In the genomic region with DNA sequence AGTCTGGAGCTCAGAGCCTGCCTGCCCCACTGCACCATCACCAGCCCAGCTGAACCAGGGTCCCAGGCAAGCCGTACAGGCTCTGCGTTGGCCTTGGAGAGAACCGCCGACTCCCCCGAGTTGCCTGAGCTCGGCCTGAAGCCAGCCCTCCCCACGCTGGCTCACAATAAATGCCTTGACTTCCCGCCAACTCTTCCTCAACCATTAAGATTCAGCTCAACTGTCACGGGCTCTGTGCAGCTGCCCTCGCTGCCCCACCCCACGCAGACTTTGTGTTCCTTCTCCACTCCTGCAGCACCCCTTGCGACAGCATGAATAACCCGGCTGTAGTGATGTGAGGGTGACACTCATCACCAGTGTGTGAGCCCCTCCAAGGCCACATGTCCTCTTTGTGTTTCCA, we compare ENCODE assay signal across 10 cellular contexts. TPM values are rescaled to one million over a fixed set of nuclear protein-coding genes. Genes with fewer than 3 reads are reported as not detected.
DNase-seq lines count a peak whose midpoint lies in the region; ATAC-seq and TF ChIP-seq lines count a peak whose summit lies in the region.
"Had no signal": no experiment of that assay in that cellular context is flagged by ENCODE, and none has a peak within 500 bp of the region (broad histone marks: within the 10 kb centered on the region; RNA-seq: fewer than 3 reads in every experiment).

No MANE protein-coding gene starts in this region.

- ATAC-seq in left colon: peak; percentile 80
- ATAC-seq in GM21619 (IDR thresholded peaks at IDR 0.05; ENCODE audit: unreplicated experiment): no peak

- no peak for TF ChIP-seq EP300 in transverse colon (IDR thresholded peaks at IDR 0.05; ENCODE audit: low read depth)

- peak overlapping the region; percentile 72 for H3K27ac Mint-ChIP-seq in activated naive CD8-positive, alpha-beta T cell
- H3K27ac Mint-ChIP-seq in activated naive CD8-positive, alpha-beta T cell treated with anti-CD3 and anti-CD28 coated beads for 36 hours: no peak overlapping the region

- no peaks in the 10 kb centered on the region for H3K9me3 Mint-ChIP-seq in activated naive CD8-positive, alpha-beta T cell (ENCODE audit: low read depth)
- H3K9me3 Mint-ChIP-seq in activated naive CD8-positive, alpha-beta T cell treated with anti-CD3 and anti-CD28 coated beads for 36 hours: no peaks in the 10 kb centered on the region

- 0 to 40% methylated on average over 1 to 13 of the region's 13 CpGs for WGBS in transverse colon (ENCODE audit: low coverage in 1 of 2), 2 donors

- no peak for DNase-seq in activated naive CD8-positive, alpha-beta T cell treated with anti-CD3 and anti-CD28 coated beads for 36 hours
- DNase-seq in amygdala (lab: John Stamatoyannopoulos, UW) (peak in 55 of 56 donors; percentile 27 to 96 (median 70)), left colon (peak; percentile 74 to 83), transverse colon (peak; percentile 71), retina (no peak)
- DNase-seq in activated naive CD4-positive, alpha-beta T cell treated with anti-CD3 and anti-CD28 coated beads, Interleukin-2, amount 50 U/mL, for 16 hours: no peak
- DNase-seq: CD4-positive, alpha-beta memory T cell had no signal

- no peaks in the 10 kb centered on the region for H3K27me3 ChIP-seq in transverse colon

- H3K4me1 Mint-ChIP-seq in activated naive CD8-positive, alpha-beta T cell (ENCODE audit: low read depth): peaks cover 19% of the 10 kb centered on the region
- H3K4me1 Mint-ChIP-seq in activated naive CD8-positive, alpha-beta T cell treated with anti-CD3 and anti-CD28 coated beads for 36 hours: peaks cover 15% of the 10 kb centered on the region

- intact Hi-C loops in left colon (cut with DNase I, micrococcal nuclease): no loop called here
- intact Hi-C loops in transverse colon (cut with DNase I; ENCODE audit: low total_unique reads): no loop called here

- in situ Hi-C loops in transverse colon (cut with MboI; ENCODE audit: low pct_ligation_motif_present in 1 of 4, low pct_unique_long_range_greater_than_20kb in 1 of 4, low sequenced_read_pairs in 3 of 4): loop anchor here in 1 of 4 donors (25.0 kb wide), 1 partner anchor 488 kb away; no protein-coding TSS in a partner anchor

- H3K4me3 ChIP-seq in transverse colon: no peak overlapping the region

- no peaks in the 10 kb centered on the region for H3K9me3 ChIP-seq in transverse colon

- no peak overlapping the region for H3K4me3 Mint-ChIP-seq in activated naive CD8-positive, alpha-beta T cell
- H3K4me3 Mint-ChIP-seq in activated naive CD8-positive, alpha-beta T cell treated with anti-CD3 and anti-CD28 coated beads for 36 hours: no peak overlapping the region
- H3K4me3 Mint-ChIP-seq: CD4-positive, alpha-beta memory T cell had no signal

- H3K4me1 ChIP-seq in transverse colon: peaks cover 3 to 26% (median 14%) of the 10 kb centered on the region in 4 donors

- no peaks in the 10 kb centered on the region for H3K27me3 Mint-ChIP-seq in activated naive CD8-positive, alpha-beta T cell
- no peaks in the 10 kb centered on the region for H3K27me3 Mint-ChIP-seq in activated naive CD8-positive, alpha-beta T cell treated with anti-CD3 and anti-CD28 coated beads for 36 hours
- H3K27me3 Mint-ChIP-seq: CD4-positive, alpha-beta memory T cell had no signal

- no peaks in the 10 kb centered on the region for H3K36me3 Mint-ChIP-seq in activated naive CD8-positive, alpha-beta T cell
- no peaks in the 10 kb centered on the region for H3K36me3 Mint-ChIP-seq in activated naive CD8-positive, alpha-beta T cell treated with anti-CD3 and anti-CD28 coated beads for 36 hours

- peak overlapping the region in 2 of 4 donors; percentile 5 to 41 for H3K27ac ChIP-seq in transverse colon
- H3K27ac ChIP-seq: VCaP had no signal

- no peak for TF ChIP-seq POLR2A in transverse colon (IDR thresholded peaks at IDR 0.05)

- peak in 1 of 5 experiments; percentile 32 for TF ChIP-seq CTCF in transverse colon (IDR thresholded peaks at IDR 0.05)

- H3K36me3 ChIP-seq in transverse colon: no peaks in the 10 kb centered on the region

RNA-seq across cellular contexts. Expression of gene QPRT, which starts 4.8 kb away (rescaled TPM):
- 1 to 10 TPM; 5.4 to 5.5 TPM for total RNA-seq in activated naive CD8-positive, alpha-beta T cell treated with anti-CD3 and anti-CD28 coated beads for 36 hours
- 10 to 100 TPM; 44.9 to 47.4 TPM for total RNA-seq in left colon
- 10 to 100 TPM; 14.3 to 65.8 (median 26.3) TPM for total RNA-seq in transverse colon

RNA-seq across cellular contexts. Expression of gene SPN, which starts 11.1 kb away (rescaled TPM):
- total RNA-seq in activated naive CD8-positive, alpha-beta T cell treated with anti-CD3 and anti-CD28 coated beads for 36 hours: 100 to 1,000 TPM; 122 TPM
- total RNA-seq in left colon: 1 to 10 TPM; 1.8 to 3.5 TPM
- 1 to 10 TPM in 2 of 4 donors, under 1 TPM in 2; 0.20 to 3.7 (median 1.1) TPM for total RNA-seq in transverse colon

Comparison
In these comparisons a context has a peak if more than half of its experiments do, and no peak if none do; other contexts are left out.
1. DNase-seq: peak in amygdala (55 of 56), left colon (2 of 2) and transverse colon (single experiment); none in activated naive CD8-positive, alpha-beta T cell treated with anti-CD3 and anti-CD28 coated beads for 36 hours (single experiment), retina (single experiment) and activated naive CD4-positive, alpha-beta T cell treated with anti-CD3 and anti-CD28 coated beads, Interleukin-2, amount 50 U/mL, for 16 hours (single experiment).
2. RNA of gene SPN, which starts 11.1 kb away (total RNA-seq): 122 TPM in activated naive CD8-positive, alpha-beta T cell treated with anti-CD3 and anti-CD28 coated beads for 36 hours; 1.8 to 3.5 TPM in left colon and 0.20 to 3.7 TPM in transverse colon; every median in the first group is over 10 times any median in the second.